In genomic region chr11:128720522-128720985, GRCh38 we compare ENCODE assay signal across 8 cellular contexts. TPM values are rescaled to one million over a fixed set of nuclear protein-coding genes. Genes with fewer than 3 reads are reported as not detected.
A peak's percentile ranks its signal among the peaks of the same experiment; 100 is the strongest.
DNase-seq lines count a peak whose midpoint lies in the region; ATAC-seq and TF ChIP-seq lines count a peak whose summit lies in the region.

No MANE protein-coding gene starts in this region.

- H3K36me3 Mint-ChIP-seq in effector memory CD8-positive, alpha-beta T cell (ENCODE audit: insufficient read depth): peaks cover 56% of the 10 kb centered on the region

- peak overlapping the region in 3 of 4 donors; percentile 4 to 29 (median 4) for H3K4me3 ChIP-seq in Peyer's patch

- no peaks in the 10 kb centered on the region for H3K9me3 Mint-ChIP-seq in effector memory CD8-positive, alpha-beta T cell

- H3K27me3 ChIP-seq in Peyer's patch: no peaks in the 10 kb centered on the region

- no peak for TF ChIP-seq POLR2A in Peyer's patch (IDR thresholded peaks at IDR 0.05)

- peak overlapping the region; percentile 94 to 98 for H3K27ac Mint-ChIP-seq in effector memory CD8-positive, alpha-beta T cell

- H3K27me3 Mint-ChIP-seq in effector memory CD8-positive, alpha-beta T cell: no peaks in the 10 kb centered on the region

- H3K4me1 ChIP-seq in Peyer's patch: peaks cover 6 to 64% (median 50%) of the 10 kb centered on the region in 4 donors

- peak overlapping the region; percentile 57 to 76 (median 72) for H3K27ac ChIP-seq in Peyer's patch

- peak overlapping the region; percentile 83 to 93 for H3K4me3 Mint-ChIP-seq in effector memory CD8-positive, alpha-beta T cell

- H3K36me3 ChIP-seq in Peyer's patch: no peaks in the 10 kb centered on the region

- TF ChIP-seq CTCF in Peyer's patch (IDR thresholded peaks at IDR 0.05): no peak

- peak; percentile 61 for ATAC-seq in GM18909 (IDR thresholded peaks at IDR 0.05; ENCODE audit: poor library complexity, unreplicated experiment)
- ATAC-seq in HG02852 (IDR thresholded peaks at IDR 0.05; ENCODE audit: unreplicated experiment): peak; percentile 75
- peak; percentile 69 for ATAC-seq in effector memory CD8-positive, alpha-beta T cell (replicated peaks)

- peaks cover 92 to 96% of the 10 kb centered on the region in 2 donors for H3K4me1 Mint-ChIP-seq in effector memory CD8-positive, alpha-beta T cell (ENCODE audit: low read depth in 2 of 2)

- H3K9me3 ChIP-seq in Peyer's patch: no peaks in the 10 kb centered on the region

- DNase-seq in Peyer's patch (peak in 2 of 3 donors; percentile 66 to 81), NCI-H2227 treated with DMSO at 0.1 percent for 48 hours (lab: John Stamatoyannopoulos, UW) (no peak), kidney tubule cell (ENCODE audit: low spot score) (no peak), nucleus accumbens (lab: John Stamatoyannopoulos, UW) (no peak)
- DNase-seq in effector memory CD8-positive, alpha-beta T cell: peak; percentile 39 to 49 (median 45)
- peak; percentile 39 for DNase-seq in stimulated activated CD4-positive, alpha-beta T cell treated with anti-CD3 and anti-CD28 coated beads, Interleukin-4, amount 100 ng/mL, for 1 hour

RNA-seq across cellular contexts. Expression of gene FLI1, which starts 26.7 kb away (rescaled TPM):
- total RNA-seq in Peyer's patch: 10 to 100 TPM in 3 of 4 donors, 1 to 10 TPM in 1; 7.7 to 66.8 (median 15.3) TPM

Comparison
In these comparisons a context has a peak if more than half of its experiments do, and no peak if none do; other contexts are left out.
1. DNase-seq: peak in Peyer's patch (2 of 3), effector memory CD8-positive, alpha-beta T cell (3 of 3) and stimulated activated CD4-positive, alpha-beta T cell treated with anti-CD3 and anti-CD28 coated beads, Interleukin-4, amount 100 ng/mL, for 1 hour (single experiment); none in NCI-H2227 treated with DMSO at 0.1 percent for 48 hours (single experiment), kidney tubule cell (single experiment) and nucleus accumbens (0 of 56).
2. Peak in every context shown above with its lines, with median percentiles within 50 percentile points of each other: ATAC-seq.